8 cellular contexts compared by ENCODE assay signal in genomic region chr15:35078221-35078915, GRCh38. TPM values are rescaled to one million over a fixed set of nuclear protein-coding genes. Genes with fewer than 3 reads are reported as not detected.
DNase-seq lines count a peak whose midpoint lies in the region; ATAC-seq, FAIRE-seq and TF ChIP-seq lines count a peak whose summit lies in the region.

No MANE protein-coding gene starts in this region.

- peak overlapping the region; percentile 84; the same call in 1 of the 2 replicates for H2BK5ac ChIP-seq in H1 (ENCODE audit: low read depth, low read length)

- no peaks in the 10 kb centered on the region for H3K36me3 ChIP-seq in MG63
- H3K36me3 ChIP-seq in H1 (ENCODE audit: control insufficient read depth in 2 of 4, insufficient read depth in 4 of 4, low read length in 3 of 4): peaks cover 0 to 15% (median 0%) of the 10 kb centered on the region in 4 experiments; a peak in 1 of 8 replicates

- CTCF ChIA-PET in H1 (lab: Charles Lee; ENCODE audit: partially characterized antibody): interaction anchor here (0.6 to 5.3 kb wide), 29 partner anchors 9 to 946 kb away, joined by 3 to 71 read pairs (median 4); no protein-coding TSS in a partner anchor

- DNase-seq in AG10803 (ENCODE audit: low read depth) (peak; percentile 64), MG63 (peak; percentile 24), T-helper 1 cell (peak in 3 of 5 donors; percentile 10 to 36 (median 19)), H1 (ENCODE audit: low read depth in 1 of 2, low spot score in 2 of 2) (no peak), medulla oblongata (ENCODE audit: extremely low spot score) (peak; percentile 66)
- peak; percentile 24 for DNase-seq in stimulated activated naive CD8-positive, alpha-beta T cell treated with anti-CD3 and anti-CD28 coated beads, Interleukin-15, Interleukin-2, amounts not matched to agents 100 U/mL and 50 U/mL, for 24 hours

- peak overlapping the region; percentile 43; the same call in 1 of the 2 replicates for H2AFZ ChIP-seq in H1 (ENCODE audit: low read length)

- H3K4ac ChIP-seq in H1 (replicated peaks; ENCODE audit: insufficient read length, low read depth, low read length): peak overlapping the region; percentile 13

- H3K23ac ChIP-seq in H1 (ENCODE audit: insufficient read length): no peak overlapping the region

- peak overlapping the region; percentile 78; the same call in 1 of the 2 replicates for H2BK20ac ChIP-seq in H1 (ENCODE audit: low read length)

- peak; percentile 98 to 99 for TF ChIP-seq RAD21 in H1 (IDR thresholded peaks at IDR 0.05 in 1 of 2, conservative IDR thresholded peaks at IDR 0.05 in 1 of 2; ENCODE audit: low read depth in 2 of 2, low read length in 2 of 2)

- no peak for TF ChIP-seq POLR2A in H1 (IDR thresholded peaks at IDR 0.05; ENCODE audit: control extremely low read depth in 1 of 2, low read depth in 2 of 2, low read length in 2 of 2)

- POLR2A ChIA-PET in H1 (lab: Charles Lee; ENCODE audit: partially characterized antibody): interaction anchor here (0.8 kb wide), 1 partner anchor 93 kb away, joined by 3 read pairs; no protein-coding TSS in a partner anchor

- 0 out of 2 replicates have a peak overlapping the region, but pooled peaks have one; percentile 13 for H3K18ac ChIP-seq in H1 (ENCODE audit: extremely low read depth, low read length)

- no peak overlapping the region for H3K14ac ChIP-seq in H1 (ENCODE audit: insufficient read length)

- no peaks in the 10 kb centered on the region for H3K79me2 ChIP-seq in H1 (ENCODE audit: control insufficient read depth in 1 of 2, insufficient read depth in 2 of 2, low read length in 2 of 2)

- no peak overlapping the region for H4K8ac ChIP-seq in H1 (ENCODE audit: extremely low read depth, insufficient read depth, low read length)

- H3K27me3 ChIP-seq in MG63: no peaks in the 10 kb centered on the region
- H3K27me3 ChIP-seq in H1 (replicated peaks in 1 of 4; ENCODE audit: control insufficient read depth in 3 of 4, extremely low read depth in 1 of 4, insufficient read depth in 3 of 4, low read length in 3 of 4): no peaks in the 10 kb centered on the region; a peak in 1 of 7 replicates

- H3K4me3 ChIP-seq in AG10803 (ENCODE audit: low read length): no peak overlapping the region
- no peak overlapping the region for H3K4me3 ChIP-seq in MG63
- no peak overlapping the region for H3K4me3 ChIP-seq in H1 (ENCODE audit: extremely low read depth in 1 of 4, insufficient read depth in 2 of 4, low read depth in 3 of 4, low read length in 4 of 4)

- H2BK120ac ChIP-seq in H1 (replicated peaks; ENCODE audit: low read depth, low read length): peak overlapping the region; percentile 57

- no peak overlapping the region for H3K9ac ChIP-seq in H1 (replicated peaks in 1 of 4; ENCODE audit: extremely low read depth in 1 of 4, low read depth in 3 of 4, low read length in 3 of 4)

- H3K27ac ChIP-seq in H1 (ENCODE audit: low read depth, low read length): 0 out of 2 replicates have a peak overlapping the region, but pooled peaks have one; percentile 4

- H2BK12ac ChIP-seq in H1 (ENCODE audit: low read depth, low read length): peak overlapping the region; percentile 41; the same call in 1 of the 2 replicates

- H4K91ac ChIP-seq in H1 (replicated peaks; ENCODE audit: insufficient read length, low read length): peak overlapping the region; percentile 92

- no peak overlapping the region for H4K5ac ChIP-seq in H1 (ENCODE audit: insufficient read length, low read depth, low read length)

- 50 to 100% methylated on average over 1 to 6 of the region's 6 CpGs for WGBS in H1 (ENCODE audit: extremely low coverage in 1 of 2, insufficient coverage in 1 of 2, insufficient read length in 1 of 2, insufficient replicate concordance in 2 of 2, low coverage in 1 of 2, low lambda C conversion rate in 2 of 2, missing lambda C conversion rate in 1 of 2), 2 experiments

- peak; percentile 89 for TF ChIP-seq CTCF in AG10803 (conservative IDR thresholded peaks at IDR 0.05; ENCODE audit: low read length)
- peak; percentile 53 to 86 (median 82) for TF ChIP-seq CTCF in H1 (IDR thresholded peaks at IDR 0.05; ENCODE audit: control extremely low read depth in 1 of 3, insufficient read depth in 1 of 3, low read depth in 1 of 3, low read length in 3 of 3)

- peak; percentile 97 for FAIRE-seq in H1 (lab: Jason Lieb, UNC)

- H2BK15ac ChIP-seq in H1 (ENCODE audit: low read length): peak overlapping the region; percentile 40; the same call in 1 of the 2 replicates

- no peak for TF ChIP-seq EP300 in H1 (IDR thresholded peaks at IDR 0.05; ENCODE audit: borderline replicate concordance in 1 of 2, low read depth in 2 of 2, low read length in 2 of 2)

- H3K23me2 ChIP-seq in H1 (ENCODE audit: low read depth, low read length): no peaks in the 10 kb centered on the region

- H2AK5ac ChIP-seq in H1 (ENCODE audit: low read depth, low read length): no peak overlapping the region

- H3K79me1 ChIP-seq in H1 (ENCODE audit: low read depth, low read length): no peaks in the 10 kb centered on the region

- H3K4me2 ChIP-seq in H1 (ENCODE audit: insufficient read depth in 1 of 2, low read depth in 2 of 2, low read length in 2 of 2): no peak overlapping the region

- peak; percentile 55 for ATAC-seq in GM18499 (IDR thresholded peaks at IDR 0.05; ENCODE audit: insufficient read depth, unreplicated experiment)
- no peak for ATAC-seq in stimulated activated naive CD8-positive, alpha-beta T cell treated with anti-CD3 and anti-CD28 coated beads, Interleukin-15, Interleukin-2, amounts not matched to agents 100 U/mL and 50 U/mL, for 24 hours
- no peak for ATAC-seq in HG03520 (IDR thresholded peaks at IDR 0.05; ENCODE audit: unreplicated experiment)

- no peak overlapping the region for H3K56ac ChIP-seq in H1 (replicated peaks; ENCODE audit: insufficient read length, low read depth, low read length)

- no peaks in the 10 kb centered on the region for H3K4me1 ChIP-seq in H1 (replicated peaks in 1 of 4; ENCODE audit: control insufficient read depth in 3 of 4, insufficient read depth in 4 of 4, low read length in 3 of 4)

- H4K20me1 ChIP-seq in H1 (replicated peaks in 1 of 2; ENCODE audit: control insufficient read depth in 1 of 2, insufficient read depth in 2 of 2, low read length in 2 of 2): no peaks in the 10 kb centered on the region

- H3K9me3 ChIP-seq in MG63 (no peaks in the 10 kb centered on the region), H1 (ENCODE audit: insufficient read depth in 2 of 2, low read depth in 1 of 2, low read length in 1 of 2) (peaks cover 7 to 17% of the 10 kb centered on the region in 2 experiments; a peak in 3 of 4 replicates)

TF ChIP-seq in H1, 55 proteins besides CTCF, POLR2A, EP300 and RAD21:
- TF ChIP-seq, protein P1, sequence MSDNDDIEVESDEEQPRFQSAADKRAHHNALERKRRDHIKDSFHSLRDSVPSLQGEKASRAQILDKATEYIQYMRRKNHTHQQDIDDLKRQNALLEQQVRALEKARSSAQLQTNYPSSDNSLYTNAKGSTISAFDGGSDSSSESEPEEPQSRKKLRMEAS (IDR thresholded peaks at IDR 0.05): 0 out of 2 replicates have a peak, but pooled peaks have one; percentile 36
- no peak for TF ChIP-seq POLR2AphosphoS5 (IDR thresholded peaks at IDR 0.05; ENCODE audit: low read depth, low read length)
- TF ChIP-seq, protein P2, sequence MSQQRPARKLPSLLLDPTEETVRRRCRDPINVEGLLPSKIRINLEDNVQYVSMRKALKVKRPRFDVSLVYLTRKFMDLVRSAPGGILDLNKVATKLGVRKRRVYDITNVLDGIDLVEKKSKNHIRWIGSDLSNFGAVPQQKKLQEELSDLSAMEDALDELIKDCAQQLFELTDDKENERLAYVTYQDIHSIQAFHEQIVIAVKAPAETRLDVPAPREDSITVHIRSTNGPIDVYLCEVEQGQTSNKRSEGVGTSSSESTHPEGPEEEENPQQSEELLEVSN (IDR thresholded peaks at IDR 0.05): peak; percentile 48
- 0 out of 2 replicates have a peak, but pooled peaks have one; percentile 16 for TF ChIP-seq YY1 (IDR thresholded peaks at IDR 0.05; ENCODE audit: low read depth, low read length)

RNA-seq across cellular contexts. Expression of gene NANOGP8, which starts 6.7 kb away (rescaled TPM):
- total RNA-seq in MG63 (2014; rRNA removed; shearing (Covaris generic); ENCODE audit: low replicate concordance): not detected in 2 replicates
- total RNA-seq in H1 (2021; fragmentation: NEBNext Ultra II Directional; extraction: Animal tissue kit (Norgen Biotek cat#: 25700)): 31.9 and 40.6 TPM in 2 replicates
- 14.5 and 23.3 TPM in 2 replicates for polyA plus RNA-seq in H1 (2011; rRNA removed)
- 28.1 TPM for polyA plus RNA-seq in H1 (2011; cell fraction: cytosol; rRNA removed)
- polyA plus RNA-seq in H1 (2011; cell fraction: nucleus; rRNA removed): 19.2 TPM
- polyA plus RNA-seq in H1 (2012, experiment 1 of 2): 14.8 to 25.4 TPM (median 23.2 TPM) in 4 replicates
- polyA plus RNA-seq in H1 (2012, experiment 2 of 2): 10.2 TPM
- 27.9 TPM for polyA plus RNA-seq in H1 (2013, experiment 1 of 2)
- 31.3 TPM for polyA plus RNA-seq in H1 (2013, experiment 2 of 2)
- 41.9 and 69.1 TPM in 2 replicates for polyA minus RNA-seq in H1 (2011; rRNA and poly(A)+ RNA removed)
- polyA minus RNA-seq in H1 (2011; cell fraction: cytosol; rRNA and poly(A)+ RNA removed): 13.1 TPM
- 10.2 TPM for polyA minus RNA-seq in H1 (2011; cell fraction: nucleus; rRNA and poly(A)+ RNA removed)

Comparison
In these comparisons a context has a peak if more than half of its experiments do, and no peak if none do; other contexts are left out.
1. DNase-seq: peak in AG10803 (single experiment), MG63 (single experiment), T-helper 1 cell (3 of 5), medulla oblongata (single experiment) and stimulated activated naive CD8-positive, alpha-beta T cell treated with anti-CD3 and anti-CD28 coated beads, Interleukin-15, Interleukin-2, amounts not matched to agents 100 U/mL and 50 U/mL, for 24 hours (single experiment); none in H1 (0 of 2).
2. RNA of gene NANOGP8, which starts 6.7 kb away (total RNA-seq): 31.9 to 40.6 TPM in H1; not detected in MG63; every median in the first group is over 10 times any median in the second.